8 cellular contexts compared by ENCODE assay signal in the genomic region with DNA sequence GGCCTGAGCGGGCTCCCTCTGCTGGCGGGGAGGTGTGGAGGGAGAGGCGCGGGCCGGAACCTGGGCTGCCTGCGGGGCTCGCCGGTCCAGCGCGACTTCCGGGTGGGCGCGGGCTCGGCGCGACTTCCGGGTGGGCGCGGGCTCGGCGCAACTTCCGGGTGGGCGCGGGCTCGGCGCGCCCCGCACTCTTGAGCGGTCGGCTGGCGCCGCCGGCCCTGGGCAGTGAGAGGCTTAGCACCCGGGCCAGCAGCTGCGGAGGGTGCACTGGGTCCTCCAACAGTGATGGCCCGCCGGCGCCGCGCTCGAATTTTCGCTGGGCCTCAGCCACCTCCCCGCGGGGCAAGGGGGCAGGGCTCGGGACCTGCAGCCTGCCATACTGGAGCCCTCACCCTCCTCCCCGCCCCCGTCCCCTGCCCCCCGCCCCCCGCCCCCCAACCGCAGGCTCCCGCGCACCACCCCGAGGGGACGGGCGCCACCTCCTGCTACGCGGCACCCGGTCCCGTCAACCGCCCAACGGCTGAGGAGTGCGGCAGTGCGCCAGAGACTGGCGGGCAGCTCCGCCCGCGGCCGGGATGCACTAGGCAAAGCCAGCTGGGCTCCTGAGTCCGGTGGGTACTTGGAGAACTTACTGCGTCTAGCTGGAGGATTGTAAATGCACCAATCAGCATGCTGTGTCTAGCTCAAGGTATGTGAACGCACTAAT.
DNase-seq lines count a peak whose midpoint lies in the region; ATAC-seq and TF ChIP-seq lines count a peak whose summit lies in the region.
"Not testable (repeated sequence)": the region's sequence is repeated elsewhere in the genome, so short reads cannot be mapped to it uniquely, and the experiment has no call there.

No MANE protein-coding gene starts in this region.

- peak; percentile 4 for TF ChIP-seq CTCF in GM10248 (IDR thresholded peaks at IDR 0.05; ENCODE audit: control extremely low read depth, extremely low read depth, low read depth, missing control alignments)
- TF ChIP-seq CTCF in esophagus squamous epithelium (IDR thresholded peaks at IDR 0.05): peak in 3 of 6 experiments; percentile 20 to 32 (median 31)
- not testable (repeated sequence) for TF ChIP-seq CTCF in lower lobe of right lung (IDR thresholded peaks at IDR 0.05); sigmoid colon (IDR thresholded peaks at IDR 0.05)

- H3K27me3 Mint-ChIP-seq in activated naive CD8-positive, alpha-beta T cell: not testable (repeated sequence)

- WGBS in esophagus squamous epithelium, 2 donors: no CpG with 5 or more reads among the region's 71 CpGs
- WGBS in sigmoid colon, 2 donors: 0% methylated on average over 37 to 51 of the region's 71 CpGs
- WGBS in thymus: 0% methylated on average over 23 of the region's 71 CpGs

- not testable (repeated sequence) for H3K27me3 ChIP-seq in esophagus squamous epithelium; lower lobe of right lung (ENCODE audit: low read depth); sigmoid colon; thymus (ENCODE audit: control insufficient read depth, insufficient read depth)

- ATAC-seq in HG03520 (IDR thresholded peaks at IDR 0.05; ENCODE audit: unreplicated experiment) (peak; percentile 67), lower lobe of right lung (peak in 1 of 2 donors; percentile 85)

- H3K4me1 ChIP-seq in esophagus squamous epithelium; lower lobe of right lung; sigmoid colon; thymus (ENCODE audit: control insufficient read depth, insufficient read depth, low read length): not testable (repeated sequence)

- H3K9me3 Mint-ChIP-seq in activated naive CD8-positive, alpha-beta T cell (ENCODE audit: low read depth): not testable (repeated sequence)

- H3K36me3 ChIP-seq in esophagus squamous epithelium; lower lobe of right lung; sigmoid colon; thymus (ENCODE audit: control insufficient read depth, insufficient read depth): not testable (repeated sequence)

- POLR2A ChIA-PET in GM10248 (lab: Yijun Ruan, JAX): not testable (repeated sequence)

- TF ChIP-seq EP300 in sigmoid colon (IDR thresholded peaks at IDR 0.05): not testable (repeated sequence)

- H3K4me3 ChIP-seq in esophagus squamous epithelium: peak overlapping the region; percentile 36 to 70 (median 47)
- peak overlapping the region; percentile 49 for H3K4me3 ChIP-seq in lower lobe of right lung
- peak overlapping the region; percentile 40 to 50 (median 44) for H3K4me3 ChIP-seq in sigmoid colon
- H3K4me3 ChIP-seq in thymus (ENCODE audit: low read length): peak overlapping the region; percentile 40

- H3K27ac ChIP-seq in esophagus squamous epithelium (peak overlapping the region; percentile 51 to 84 (median 69)), lower lobe of right lung (peak overlapping the region; percentile 73), sigmoid colon (peak overlapping the region; percentile 67 to 80 (median 73)), thymus (ENCODE audit: low read depth) (peak overlapping the region; percentile 70)

- not testable (repeated sequence) for H3K9me3 ChIP-seq in esophagus squamous epithelium; lower lobe of right lung; sigmoid colon; thymus (ENCODE audit: control insufficient read depth)

- not testable (repeated sequence) for DNase-seq in GM10248 (ENCODE audit: extremely low spot score); esophagus squamous epithelium (lab: John Stamatoyannopoulos, UW); sigmoid colon
- peak; percentile 59 for DNase-seq in T-helper 22 cell (ENCODE audit: low read depth)
- DNase-seq in lower lobe of right lung: peak; percentile 56

- peak in 1 of 4 donors; percentile 33 for TF ChIP-seq POLR2A in esophagus squamous epithelium (IDR thresholded peaks at IDR 0.05)
- TF ChIP-seq POLR2A in sigmoid colon (IDR thresholded peaks at IDR 0.05): not testable (repeated sequence)

- CTCF ChIA-PET in GM10248 (lab: Yijun Ruan, JAX): not testable (repeated sequence)

- H3K4me1 Mint-ChIP-seq in activated naive CD8-positive, alpha-beta T cell (ENCODE audit: low read depth): not testable (repeated sequence)

- H3K27ac Mint-ChIP-seq in activated naive CD8-positive, alpha-beta T cell: not testable (repeated sequence)

- not testable (repeated sequence) for H3K36me3 Mint-ChIP-seq in activated naive CD8-positive, alpha-beta T cell

- H3K4me3 Mint-ChIP-seq in activated naive CD8-positive, alpha-beta T cell: peak overlapping the region; percentile 79

- intact Hi-C loops in esophagus squamous epithelium (cut with DNase I); lower lobe of right lung (cut with DNase I); sigmoid colon (cut with DNase I): not testable (repeated sequence)
